Comparison of ENCODE assay signal across 14 cellular contexts in the genomic region with DNA sequence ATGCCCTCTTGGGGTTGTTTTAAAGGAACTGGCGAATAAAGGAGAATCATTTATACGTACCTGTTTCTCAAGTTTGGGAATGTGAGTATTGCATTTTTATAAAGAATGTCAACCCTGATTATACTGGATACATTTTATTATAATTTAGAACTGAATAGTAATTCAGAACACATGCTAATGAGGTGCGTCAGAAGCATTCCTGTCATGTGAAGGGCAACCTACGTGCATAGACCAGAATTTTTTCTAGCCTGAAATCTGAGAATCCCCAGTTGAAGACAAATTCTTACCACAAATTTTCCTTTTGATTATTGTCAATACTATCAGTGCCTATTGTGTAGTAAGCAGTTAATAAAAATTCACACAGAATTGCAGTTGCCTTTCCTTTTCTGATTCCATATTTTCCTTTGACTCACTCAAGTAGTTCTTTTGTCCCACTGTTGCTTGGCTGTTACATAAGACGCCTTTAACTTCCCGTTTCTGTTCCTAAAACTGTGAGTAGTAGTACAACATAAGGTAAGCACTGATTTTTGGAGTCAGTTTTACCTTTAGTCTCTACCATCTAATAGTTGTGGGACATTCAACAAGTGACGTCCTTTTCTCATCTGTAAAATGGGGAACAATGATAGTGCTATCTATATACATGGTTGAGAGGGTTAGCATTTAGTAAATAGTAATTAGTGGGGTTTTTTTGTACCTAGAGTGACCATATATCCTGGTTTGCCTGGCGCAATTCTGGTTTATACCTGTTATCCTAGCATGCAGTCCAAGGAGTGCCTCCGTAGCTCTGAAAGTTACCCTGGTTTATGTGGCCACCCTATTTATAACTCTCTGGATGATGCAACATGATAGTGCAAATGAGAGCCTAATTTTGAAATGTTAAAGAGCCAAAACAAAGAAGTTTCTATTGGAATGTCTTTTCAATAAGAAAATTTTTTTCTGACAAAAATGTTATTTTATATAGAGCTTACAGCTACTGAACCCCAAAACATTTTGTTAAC. TPM values are rescaled to one million over a fixed set of nuclear protein-coding genes. Genes with fewer than 3 reads are reported as not detected.
DNase-seq lines count a peak whose midpoint lies in the region; ATAC-seq and TF ChIP-seq lines count a peak whose summit lies in the region.
"Had no signal": no experiment of that assay in that cellular context is flagged by ENCODE, and none has a peak within 500 bp of the region (broad histone marks: within the 10 kb centered on the region; RNA-seq: fewer than 3 reads in every experiment).

No MANE protein-coding gene starts in this region.

- H3K4me2 ChIP-seq in BLaER1 treated with 17β-estradiol and CSF1 and Interleukin-3, amounts not matched to agents 10 nM and 100 nM = peak overlapping the region; percentile 44 to 82 (median 60); a peak in 21 of 22 replicates

- peak; percentile 34 to 68 for ATAC-seq in naive B cell (ENCODE audit: low read depth in 2 of 2)
- no peak for ATAC-seq in mucosa of descending colon
- ATAC-seq: activated T-cell treated with anti-CD3 and anti-CD28 coated beads, Interleukin-2, amount 50 U/mL, for 72 hours; naive thymus-derived CD8-positive, alpha-beta T cell had no signal

- H3K9me3 Mint-ChIP-seq in naive B cell (no peaks in the 10 kb centered on the region), progenitor cell of endocrine pancreas (ENCODE audit: low read depth) (no peaks in the 10 kb centered on the region)
- H3K9me3 Mint-ChIP-seq: activated T-cell treated with anti-CD3 and anti-CD28 coated beads, Interleukin-2, amount 50 U/mL, for 72 hours; naive thymus-derived CD8-positive, alpha-beta T cell had no signal

- no peaks in the 10 kb centered on the region for H3K27me3 ChIP-seq in BLaER1 treated with 17β-estradiol and CSF1 and Interleukin-3, amounts not matched to agents 10 nM and 100 nM
- H3K27me3 ChIP-seq: MG63, SJSA1 had no signal

- no peak overlapping the region for H3K9ac ChIP-seq in BLaER1 treated with 17β-estradiol and CSF1 and Interleukin-3, amounts not matched to agents 10 nM and 100 nM

- H3K4me3 Mint-ChIP-seq in naive B cell = peak overlapping the region in 1 of 8 donors; percentile 29
- H3K4me3 Mint-ChIP-seq in progenitor cell of endocrine pancreas (ENCODE audit: low read depth) = no peak overlapping the region
- H3K4me3 Mint-ChIP-seq: naive thymus-derived CD8-positive, alpha-beta T cell had no signal

- peak; percentile 75 for DNase-seq in MV-4-11 (lab: John Stamatoyannopoulos, UW)
- DNase-seq in naive B cell = no peak
- DNase-seq in ureter (ENCODE audit: low spot score) = no peak
- no peak for DNase-seq in mucosa of descending colon
- DNase-seq in progenitor cell of endocrine pancreas (ENCODE audit: low spot score, unreplicated experiment) = no peak
- no peak for DNase-seq in activated CD4-positive, CD25-positive, alpha-beta regulatory T cell (lab: John Stamatoyannopoulos, UW)
- DNase-seq: activated CD4-positive, alpha-beta T cell treated with anti-CD3 and anti-CD28 coated beads for 1 hour; activated T-cell treated with anti-CD3 and anti-CD28 coated beads, Interleukin-2, amount 50 U/mL, for 72 hours; MG63; naive thymus-derived CD8-positive, alpha-beta T cell; NCI-H446 had no signal

- intact Hi-C loops in mucosa of descending colon (cut with DNase I, micrococcal nuclease) = loop anchor here in 1 of 2 donors (10.0 kb wide), 2 partner anchors 345 to 445 kb away; a partner anchor contains a TSS

- no peaks in the 10 kb centered on the region for H3K27me3 Mint-ChIP-seq in naive B cell
- H3K27me3 Mint-ChIP-seq in progenitor cell of endocrine pancreas = no peaks in the 10 kb centered on the region
- H3K27me3 Mint-ChIP-seq: naive thymus-derived CD8-positive, alpha-beta T cell had no signal

- peaks cover 40 to 98% (median 81%) of the 10 kb centered on the region in 11 experiments; a peak in 20 of 22 replicates for H4K20me1 ChIP-seq in BLaER1 treated with 17β-estradiol and CSF1 and Interleukin-3, amounts not matched to agents 10 nM and 100 nM

- H3K27ac Mint-ChIP-seq in naive B cell (no peak overlapping the region), progenitor cell of endocrine pancreas (no peak overlapping the region)

- H3K4me1 Mint-ChIP-seq in naive B cell (peaks cover 42 to 51% (median 42%) of the 10 kb centered on the region in 3 donors), progenitor cell of endocrine pancreas (ENCODE audit: low read depth) (peaks cover 57% of the 10 kb centered on the region)

- TF ChIP-seq CTCF in mucosa of descending colon (IDR thresholded peaks at IDR 0.05) = no peak
- TF ChIP-seq CTCF in progenitor cell of endocrine pancreas (IDR thresholded peaks at IDR 0.05; ENCODE audit: unreplicated experiment) = no peak

- no peaks in the 10 kb centered on the region for H3K36me3 Mint-ChIP-seq in naive B cell
- peaks cover 13% of the 10 kb centered on the region for H3K36me3 Mint-ChIP-seq in progenitor cell of endocrine pancreas (ENCODE audit: insufficient read depth)

- H3K4me3 ChIP-seq in BLaER1 treated with 17β-estradiol and CSF1 and Interleukin-3, amounts not matched to agents 10 nM and 100 nM = no peak overlapping the region
- no peak overlapping the region for H3K4me3 ChIP-seq in mucosa of descending colon
- H3K4me3 ChIP-seq: MG63, SJSA1 had no signal

- peaks cover 17 to 85% (median 67%) of the 10 kb centered on the region in 11 experiments; a peak in 21 of 22 replicates for H3K36me3 ChIP-seq in BLaER1 treated with 17β-estradiol and CSF1 and Interleukin-3, amounts not matched to agents 10 nM and 100 nM
- no peaks in the 10 kb centered on the region for H3K36me3 ChIP-seq in mucosa of descending colon (ENCODE audit: low read depth)

- peaks cover 51 to 72% (median 63%) of the 10 kb centered on the region in 10 experiments for H3K4me1 ChIP-seq in BLaER1 treated with 17β-estradiol and CSF1 and Interleukin-3, amounts not matched to agents 10 nM and 100 nM
- peaks cover 53% of the 10 kb centered on the region for H3K4me1 ChIP-seq in mucosa of descending colon (ENCODE audit: low read depth)

- H3K27ac ChIP-seq in BLaER1 treated with 17β-estradiol and CSF1 and Interleukin-3, amounts not matched to agents 10 nM and 100 nM = peak overlapping the region in 5 of 11 experiments; percentile 1 to 39 (median 27); a peak in 6 of 22 replicates
- peak overlapping the region; percentile 86 for H3K27ac ChIP-seq in cingulate gyrus (ENCODE audit: low read depth, low read length)
- H3K27ac ChIP-seq: SJSA1 had no signal

- peaks cover 0 to 10% (median 5%) of the 10 kb centered on the region in 11 experiments; a peak in 5 of 22 replicates for H3K9me3 ChIP-seq in BLaER1 treated with 17β-estradiol and CSF1 and Interleukin-3, amounts not matched to agents 10 nM and 100 nM (replicated peaks in 1 of 11)
- H3K9me3 ChIP-seq in mucosa of descending colon = no peaks in the 10 kb centered on the region
- H3K9me3 ChIP-seq: SJSA1 had no signal

RNA-seq across cellular contexts. Expression of a gene that starts 5.4 kb away (rescaled TPM):
- 10 to 100 TPM; 46.9 to 62.0 (median 57.5) TPM for polyA plus RNA-seq in naive B cell (ENCODE audit: low read depth in 6 of 6)
- total RNA-seq in ureter (71.0 TPM), mucosa of descending colon (100 to 1,000 TPM in 1 of 3 donors, 10 to 100 TPM in 2; 87.5 to 116 (median 87.8) TPM), progenitor cell of endocrine pancreas (90.2 and 101 TPM in 2 replicates)

RNA-seq across cellular contexts. Expression of a gene that starts 44.5 kb away (rescaled TPM):
- 10 to 100 TPM; 19.3 to 45.4 (median 24.1) TPM for polyA plus RNA-seq in naive B cell (ENCODE audit: low read depth in 6 of 6)
- total RNA-seq in ureter (41.5 TPM), mucosa of descending colon (10 to 100 TPM; 36.6 to 54.8 (median 43.4) TPM), progenitor cell of endocrine pancreas (79.1 and 86.4 TPM in 2 replicates)
